Comparison of ENCODE assay signal across 16 cellular contexts in the genomic region with DNA sequence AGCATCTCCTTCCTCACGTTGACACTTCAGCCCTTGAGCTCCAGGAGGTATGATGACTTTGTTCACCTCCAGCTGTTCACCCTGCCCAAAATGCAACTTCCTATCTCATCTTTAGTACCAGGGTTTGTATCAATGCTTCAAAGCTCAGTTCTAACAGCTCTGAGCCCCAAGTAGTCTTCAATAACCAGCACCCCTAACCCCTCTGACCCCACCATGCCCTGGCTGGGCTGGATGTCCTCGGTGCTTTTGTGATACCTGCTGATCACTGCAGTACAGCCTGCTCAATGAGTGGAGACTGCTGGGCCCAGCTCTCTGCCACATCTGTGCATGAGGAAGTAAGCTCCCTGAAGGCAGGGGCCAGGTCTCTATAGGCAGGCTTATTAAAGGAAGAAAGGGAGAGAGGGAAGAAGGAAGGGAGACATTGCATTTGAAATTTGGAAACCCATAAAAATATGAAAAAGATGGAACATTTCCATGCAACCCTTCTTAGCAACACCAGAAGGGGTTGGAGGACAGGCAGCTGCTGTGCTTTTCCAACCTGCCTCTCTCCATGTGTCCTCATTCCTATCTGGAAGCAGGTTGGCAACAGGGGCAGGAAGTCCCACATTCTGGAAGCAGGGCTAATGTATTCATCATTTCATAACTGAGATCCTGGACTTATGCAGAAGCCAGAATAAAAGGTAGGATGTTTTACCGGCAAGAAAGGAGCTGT.
"Had no signal": no experiment of that assay in that cellular context is flagged by ENCODE, and none has a peak within 500 bp of the region (broad histone marks: within the 10 kb centered on the region; RNA-seq: fewer than 3 reads in every experiment).

No MANE protein-coding gene starts in this region.

- H3K36me3 Mint-ChIP-seq: activated naive CD4-positive, alpha-beta T cell treated with anti-CD3 and anti-CD28 coated beads, Interleukin-2, amount 50 U/mL, for 24 hours; mesothelial cell of epicardium had no signal

- DNase-seq: activated CD4-positive, alpha-beta memory T cell treated with anti-CD3 and anti-CD28 coated beads, Interleukin-2, amount 10 ng/mL, durations not matched to agents 7 days and 5 days; activated gamma-delta T cell; dermis blood vessel endothelial cell; foreskin melanocyte; kidney; right lobe of liver; small intestine; stimulated activated CD4-positive, alpha-beta T cell treated with anti-CD3 and anti-CD28 coated beads, Interleukin-15, amount 100 ng/mL, for 24 hours; stimulated activated CD4-positive, alpha-beta T cell treated with anti-CD3 and anti-CD28 coated beads, Interleukin-2, amount 100 ng/mL, for 48 hours; stimulated activated naive CD8-positive, alpha-beta T cell treated with anti-CD3 and anti-CD28 coated beads, Interleukin-15, amount 100 ng/mL, for 72 hours; transverse colon had no signal

- H3K9me3 Mint-ChIP-seq: activated naive CD4-positive, alpha-beta T cell treated with anti-CD3 and anti-CD28 coated beads, Interleukin-2, amount 50 U/mL, for 24 hours; mesothelial cell of epicardium; stimulated activated naive CD8-positive, alpha-beta T cell treated with anti-CD3 and anti-CD28 coated beads, Interleukin-15, amount 100 ng/mL, for 72 hours; T-helper 2 cell treated with Interferon-gamma antibody and Interleukin-4, amounts not matched to agents 5 μg/mL and 100 μg/mL, for 36 hours had no signal

- ATAC-seq: left lung; right lobe of liver; stimulated activated naive CD8-positive, alpha-beta T cell treated with anti-CD3 and anti-CD28 coated beads, Interleukin-15, amount 100 ng/mL, for 72 hours had no signal

- H3K36me3 ChIP-seq: left lung, right lobe of liver, suprapubic skin, transverse colon had no signal

- H3K9me3 ChIP-seq: left lung, right lobe of liver, suprapubic skin, transverse colon had no signal

- H3K4me3 Mint-ChIP-seq: activated CD4-positive, alpha-beta memory T cell treated with anti-CD3 and anti-CD28 coated beads, Interleukin-2, amount 10 ng/mL, durations not matched to agents 7 days and 5 days; activated naive CD4-positive, alpha-beta T cell treated with anti-CD3 and anti-CD28 coated beads, Interleukin-2, amount 50 U/mL, for 24 hours; mesothelial cell of epicardium; stimulated activated naive CD8-positive, alpha-beta T cell treated with anti-CD3 and anti-CD28 coated beads, Interleukin-15, amount 100 ng/mL, for 72 hours; T-helper 2 cell treated with Interferon-gamma antibody and Interleukin-4, amounts not matched to agents 5 μg/mL and 100 μg/mL, for 36 hours had no signal

- H3K4me1 ChIP-seq: left lung, right lobe of liver, suprapubic skin, transverse colon had no signal

- H3K4me3 ChIP-seq: left lung, right lobe of liver, suprapubic skin, transverse colon had no signal

- H3K27ac ChIP-seq: left lung, right lobe of liver, suprapubic skin, transverse colon had no signal

- H3K27ac Mint-ChIP-seq: activated CD4-positive, alpha-beta memory T cell treated with anti-CD3 and anti-CD28 coated beads, Interleukin-2, amount 10 ng/mL, durations not matched to agents 7 days and 5 days; activated naive CD4-positive, alpha-beta T cell treated with anti-CD3 and anti-CD28 coated beads, Interleukin-2, amount 50 U/mL, for 24 hours; mesothelial cell of epicardium; stimulated activated naive CD8-positive, alpha-beta T cell treated with anti-CD3 and anti-CD28 coated beads, Interleukin-15, amount 100 ng/mL, for 72 hours; T-helper 2 cell treated with Interferon-gamma antibody and Interleukin-4, amounts not matched to agents 5 μg/mL and 100 μg/mL, for 36 hours had no signal

- H3K27me3 ChIP-seq: left lung, right lobe of liver, suprapubic skin, transverse colon had no signal

- H3K27me3 Mint-ChIP-seq: activated naive CD4-positive, alpha-beta T cell treated with anti-CD3 and anti-CD28 coated beads, Interleukin-2, amount 50 U/mL, for 24 hours; stimulated activated naive CD8-positive, alpha-beta T cell treated with anti-CD3 and anti-CD28 coated beads, Interleukin-15, amount 100 ng/mL, for 72 hours had no signal

- H3K4me1 Mint-ChIP-seq: mesothelial cell of epicardium had no signal
